In genomic region chr11:11366793-11367192, GRCh38 we compare ENCODE assay signal across 1 cellular context.
TF ChIP-seq lines count a peak whose summit lies in the region.

No MANE protein-coding gene starts in this region.

TF ChIP-seq in GM12878, 131 proteins besides CTCF, POLR2A, EP300 and RAD21 (continued from another document):
- TF ChIP-seq, protein P1, sequence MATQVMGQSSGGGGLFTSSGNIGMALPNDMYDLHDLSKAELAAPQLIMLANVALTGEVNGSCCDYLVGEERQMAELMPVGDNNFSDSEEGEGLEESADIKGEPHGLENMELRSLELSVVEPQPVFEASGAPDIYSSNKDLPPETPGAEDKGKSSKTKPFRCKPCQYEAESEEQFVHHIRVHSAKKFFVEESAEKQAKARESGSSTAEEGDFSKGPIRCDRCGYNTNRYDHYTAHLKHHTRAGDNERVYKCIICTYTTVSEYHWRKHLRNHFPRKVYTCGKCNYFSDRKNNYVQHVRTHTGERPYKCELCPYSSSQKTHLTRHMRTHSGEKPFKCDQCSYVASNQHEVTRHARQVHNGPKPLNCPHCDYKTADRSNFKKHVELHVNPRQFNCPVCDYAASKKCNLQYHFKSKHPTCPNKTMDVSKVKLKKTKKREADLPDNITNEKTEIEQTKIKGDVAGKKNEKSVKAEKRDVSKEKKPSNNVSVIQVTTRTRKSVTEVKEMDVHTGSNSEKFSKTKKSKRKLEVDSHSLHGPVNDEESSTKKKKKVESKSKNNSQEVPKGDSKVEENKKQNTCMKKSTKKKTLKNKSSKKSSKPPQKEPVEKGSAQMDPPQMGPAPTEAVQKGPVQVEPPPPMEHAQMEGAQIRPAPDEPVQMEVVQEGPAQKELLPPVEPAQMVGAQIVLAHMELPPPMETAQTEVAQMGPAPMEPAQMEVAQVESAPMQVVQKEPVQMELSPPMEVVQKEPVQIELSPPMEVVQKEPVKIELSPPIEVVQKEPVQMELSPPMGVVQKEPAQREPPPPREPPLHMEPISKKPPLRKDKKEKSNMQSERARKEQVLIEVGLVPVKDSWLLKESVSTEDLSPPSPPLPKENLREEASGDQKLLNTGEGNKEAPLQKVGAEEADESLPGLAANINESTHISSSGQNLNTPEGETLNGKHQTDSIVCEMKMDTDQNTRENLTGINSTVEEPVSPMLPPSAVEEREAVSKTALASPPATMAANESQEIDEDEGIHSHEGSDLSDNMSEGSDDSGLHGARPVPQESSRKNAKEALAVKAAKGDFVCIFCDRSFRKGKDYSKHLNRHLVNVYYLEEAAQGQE (IDR thresholded peaks at IDR 0.05; ENCODE audit: low read depth, low read length), result peak; percentile 69
